ENCODE assay signal across 2 cellular contexts in genomic region chr1:120600442-120600841, GRCh38.
A peak's percentile ranks its signal among the peaks of the same experiment; 100 is the strongest.
DNase-seq lines count a peak whose midpoint lies in the region; ATAC-seq and TF ChIP-seq lines count a peak whose summit lies in the region.
"Not testable (repeated sequence)": the region's sequence is repeated elsewhere in the genome, so short reads cannot be mapped to it uniquely, and the experiment has no call there.

No MANE protein-coding gene starts in this region.

- H3K27ac ChIP-seq in right lobe of liver = not testable (repeated sequence)

- TF ChIP-seq POLR2A in right lobe of liver (IDR thresholded peaks at IDR 0.05) = not testable (repeated sequence)

- not testable (repeated sequence) for H3K27me3 ChIP-seq in right lobe of liver

- not testable (repeated sequence) for H3K4me1 ChIP-seq in right lobe of liver

- not testable (repeated sequence) for TF ChIP-seq CTCF in right lobe of liver (IDR thresholded peaks at IDR 0.05)

- not testable (repeated sequence) for H3K4me3 ChIP-seq in right lobe of liver

- peak; percentile 82 for ATAC-seq in left lobe of liver
- ATAC-seq in right lobe of liver = peak; percentile 22 to 65 (median 60)

- H3K9me3 ChIP-seq in right lobe of liver = not testable (repeated sequence)

- intact Hi-C loops in right lobe of liver (cut with DNase I) = not testable (repeated sequence)

- no CpG with 5 or more reads among the region's 2 CpGs for WGBS in right lobe of liver (ENCODE audit: insufficient coverage, low coverage, low lambda C conversion rate, missing lambda C conversion rate)

- not testable (repeated sequence) for DNase-seq in left lobe of liver (ENCODE audit: low spot score); right lobe of liver

- not testable (repeated sequence) for H3K36me3 ChIP-seq in right lobe of liver
